ENCODE assay signal across 9 cellular contexts in the genomic region with DNA sequence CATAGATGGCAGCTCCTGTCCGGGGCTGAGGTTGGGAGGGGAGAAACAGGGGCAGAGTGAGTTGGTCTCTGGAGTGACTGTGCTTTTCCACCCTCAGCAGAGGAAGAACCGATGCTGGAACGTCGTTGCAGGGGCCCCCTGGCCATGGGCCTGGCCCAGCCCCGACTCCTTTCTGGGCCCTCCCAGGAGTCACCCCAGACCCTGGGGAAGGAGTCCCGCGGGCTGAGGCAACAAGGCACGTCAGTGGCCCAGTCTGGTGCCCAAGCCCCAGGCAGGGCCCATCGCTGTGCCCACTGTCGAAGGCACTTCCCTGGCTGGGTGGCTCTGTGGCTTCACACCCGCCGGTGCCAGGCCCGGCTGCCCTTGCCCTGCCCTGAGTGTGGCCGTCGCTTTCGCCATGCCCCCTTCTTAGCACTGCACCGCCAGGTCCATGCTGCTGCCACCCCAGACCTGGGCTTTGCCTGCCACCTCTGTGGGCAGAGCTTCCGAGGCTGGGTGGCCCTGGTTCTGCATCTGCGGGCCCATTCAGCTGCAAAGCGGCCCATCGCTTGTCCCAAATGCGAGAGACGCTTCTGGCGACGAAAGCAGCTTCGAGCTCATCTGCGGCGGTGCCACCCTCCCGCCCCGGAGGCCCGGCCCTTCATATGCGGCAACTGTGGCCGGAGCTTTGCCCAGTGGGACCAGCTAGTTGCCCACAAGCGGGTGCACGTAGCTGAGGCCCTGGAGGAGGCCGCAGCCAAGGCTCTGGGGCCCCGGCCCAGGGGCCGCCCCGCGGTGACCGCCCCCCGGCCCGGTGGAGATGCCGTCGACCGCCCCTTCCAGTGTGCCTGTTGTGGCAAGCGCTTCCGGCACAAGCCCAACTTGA. TPM values are rescaled to one million over a fixed set of nuclear protein-coding genes. Genes with fewer than 3 reads are reported as not detected.
DNase-seq lines count a peak whose midpoint lies in the region; ATAC-seq and TF ChIP-seq lines count a peak whose summit lies in the region.
"Had no signal": no experiment of that assay in that cellular context is flagged by ENCODE, and none has a peak within 500 bp of the region (broad histone marks: within the 10 kb centered on the region; RNA-seq: fewer than 3 reads in every experiment).

No MANE protein-coding gene starts in this region.

- peak overlapping the region; percentile 87 for H3K27ac ChIP-seq in RWPE1
- H3K27ac ChIP-seq in mucosa of rectum (ENCODE audit: low read depth in 2 of 2, low read length in 2 of 2) = peak overlapping the region; percentile 94 to 96
- no peak overlapping the region for H3K27ac ChIP-seq in CD8-positive, alpha-beta T cell (ENCODE audit: low read depth, low read length)

- no peak for TF ChIP-seq CTCF in Caco-2 (IDR thresholded peaks at IDR 0.05; ENCODE audit: insufficient read depth in 1 of 2, low read depth in 1 of 2, low read length in 1 of 2, severe bottlenecking in 1 of 2, unreplicated experiment in 1 of 2)
- TF ChIP-seq CTCF in RWPE1 (conservative IDR thresholded peaks at IDR 0.05; ENCODE audit: low read depth) = no peak
- TF ChIP-seq CTCF in CD8-positive, alpha-beta T cell (IDR thresholded peaks at IDR 0.05) = no peak

- intact Hi-C loops in Caco-2 (cut with micrococcal nuclease; ENCODE audit: unreplicated experiment) = no loop called here
- intact Hi-C loops in CD8-positive, alpha-beta T cell (cut with DNase I, micrococcal nuclease) = no loop called here

- H3K36me3 ChIP-seq in Caco-2 (ENCODE audit: control insufficient read depth, insufficient read depth, low read length) = peaks cover 6% of the 10 kb centered on the region; the same call in 1 of the 2 replicates
- peaks cover 11 to 30% of the 10 kb centered on the region in 2 donors for H3K36me3 ChIP-seq in mucosa of rectum (ENCODE audit: control insufficient read depth in 2 of 2, insufficient read depth in 2 of 2, low read length in 2 of 2)
- H3K36me3 ChIP-seq in CD8-positive, alpha-beta T cell (ENCODE audit: insufficient read depth, low read length) = peaks cover 6% of the 10 kb centered on the region

- H3K4me1 ChIP-seq in Caco-2 (peaks cover 24% of the 10 kb centered on the region), mucosa of rectum (ENCODE audit: control insufficient read depth in 2 of 2, insufficient read depth in 2 of 2, low read length in 2 of 2) (peaks cover 54 to 64% of the 10 kb centered on the region in 2 donors)
- H3K4me1 ChIP-seq in CD8-positive, alpha-beta T cell (ENCODE audit: insufficient read depth, low read length) = peaks cover 34% of the 10 kb centered on the region

- CTCF ChIA-PET in Caco-2 (lab: Charles Lee) (no interaction called here), RWPE1 (lab: Yijun Ruan, JAX) (no interaction called here)
- CTCF ChIA-PET in CD8-positive, alpha-beta T cell (lab: Charles Lee) = interaction anchor here (0.7 to 4.6 kb wide), 4 partner anchors 15 to 58 kb away, joined by 3 to 31 read pairs (median 3); a partner anchor contains a TSS

- no peaks in the 10 kb centered on the region for H3K27me3 ChIP-seq in Caco-2 (replicated peaks; ENCODE audit: control insufficient read depth, insufficient read depth, low read length)
- no peaks in the 10 kb centered on the region for H3K27me3 ChIP-seq in mucosa of rectum (ENCODE audit: control insufficient read depth in 2 of 2, insufficient read depth in 2 of 2, low read length in 2 of 2)
- H3K27me3 ChIP-seq in CD8-positive, alpha-beta T cell (ENCODE audit: insufficient read depth, low read length) = no peaks in the 10 kb centered on the region
- H3K27me3 ChIP-seq: ascending aorta had no signal

- H3K27me3 Mint-ChIP-seq in Caco-2 (ENCODE audit: insufficient read depth, unreplicated experiment) = no peaks in the 10 kb centered on the region
- H3K27me3 Mint-ChIP-seq in CD8-positive, alpha-beta T cell (ENCODE audit: low read depth) = no peaks in the 10 kb centered on the region
- H3K27me3 Mint-ChIP-seq: activated CD4-positive, alpha-beta T cell treated with anti-CD3 and anti-CD28 coated beads for 36 hours had no signal

- no peaks in the 10 kb centered on the region for H3K9me3 ChIP-seq in Caco-2
- no peaks in the 10 kb centered on the region for H3K9me3 ChIP-seq in mucosa of rectum (ENCODE audit: control insufficient read depth in 2 of 2, low read length in 2 of 2)
- H3K9me3 ChIP-seq in CD8-positive, alpha-beta T cell (ENCODE audit: low read length) = no peaks in the 10 kb centered on the region
- H3K9me3 ChIP-seq: ascending aorta had no signal

- ATAC-seq in CD8-positive, alpha-beta T cell = no peak
- ATAC-seq: activated CD4-positive, alpha-beta T cell treated with anti-CD3 and anti-CD28 coated beads for 36 hours had no signal

- no TSS peak for BruUV-seq in Caco-2 (replicated peaks; lab: Mats Ljungman, UMichigan)

- peak overlapping the region; percentile 83 to 92 for H3K9ac ChIP-seq in mucosa of rectum (ENCODE audit: low read depth in 1 of 2, low read length in 2 of 2)

- POLR2A ChIA-PET in Caco-2 (lab: Charles Lee) = no interaction called here
- POLR2A ChIA-PET in RWPE1 (lab: Yijun Ruan, JAX; ENCODE audit: low non-redundant PET) = no interaction called here
- POLR2A ChIA-PET in CD8-positive, alpha-beta T cell (lab: Charles Lee) = interaction anchor here (0.6 to 4.6 kb wide), 3 partner anchors 13 to 33 kb away, joined by 4 to 56 read pairs (median 7); a partner anchor contains a TSS

- DNase-seq in Caco-2 (no peak), RWPE1 (ENCODE audit: low spot score) (no peak), NCI-H146 treated with DMSO at 0.1 percent for 48 hours (lab: John Stamatoyannopoulos, UW; ENCODE audit: unreplicated experiment) (no peak)
- no peak for DNase-seq in CD8-positive, alpha-beta T cell
- no peak for DNase-seq in stimulated activated CD4-positive, alpha-beta T cell treated with anti-CD3 and anti-CD28 coated beads, Interleukin-4, amount 100 ng/mL, for 4 hours
- DNase-seq: activated CD4-positive, alpha-beta T cell treated with anti-CD3 and anti-CD28 coated beads for 36 hours; CD8-positive, alpha-beta memory T cell had no signal

- peaks cover 12% of the 10 kb centered on the region for H3K4me1 Mint-ChIP-seq in Caco-2 (ENCODE audit: low read depth, unreplicated experiment)
- peaks cover 58% of the 10 kb centered on the region for H3K4me1 Mint-ChIP-seq in CD8-positive, alpha-beta T cell (ENCODE audit: low read depth)

- H3K4me3 ChIP-seq in Caco-2 (ENCODE audit: low read depth, low read length) (no peak overlapping the region), mucosa of rectum (ENCODE audit: low read length in 2 of 2) (peak overlapping the region; percentile 66 to 97)
- H3K4me3 ChIP-seq in CD8-positive, alpha-beta T cell (ENCODE audit: low read depth, low read length) = no peak overlapping the region

- H3K27ac Mint-ChIP-seq in Caco-2 (ENCODE audit: unreplicated experiment) = peak overlapping the region; percentile 99
- no peak overlapping the region for H3K27ac Mint-ChIP-seq in CD8-positive, alpha-beta T cell

- no peaks in the 10 kb centered on the region for H3K9me3 Mint-ChIP-seq in Caco-2 (ENCODE audit: unreplicated experiment)
- no peaks in the 10 kb centered on the region for H3K9me3 Mint-ChIP-seq in CD8-positive, alpha-beta T cell
- H3K9me3 Mint-ChIP-seq: CD8-positive, alpha-beta memory T cell had no signal

- H3K4me3 Mint-ChIP-seq in Caco-2 (ENCODE audit: unreplicated experiment) = no peak overlapping the region
- no peak overlapping the region for H3K4me3 Mint-ChIP-seq in CD8-positive, alpha-beta T cell

- H3K36me3 Mint-ChIP-seq in Caco-2 (ENCODE audit: insufficient read depth, unreplicated experiment) = peaks cover 63% of the 10 kb centered on the region
- peaks cover 43% of the 10 kb centered on the region for H3K36me3 Mint-ChIP-seq in CD8-positive, alpha-beta T cell

RNA-seq across cellular contexts. Expression of a gene that starts 2.7 kb away (rescaled TPM):
- total RNA-seq in Caco-2 (2022) = 141 and 148 TPM in 2 replicates
- 10 to 100 TPM; 54.0 to 54.1 TPM for total RNA-seq in CD8-positive, alpha-beta T cell

RNA-seq across cellular contexts. Expression of a gene that starts 7.8 kb away (rescaled TPM):
- total RNA-seq in Caco-2 (2022) = 4.0 and 4.4 TPM in 2 replicates
- total RNA-seq in CD8-positive, alpha-beta T cell = under 1 TPM; 0.33 to 0.58 TPM

RNA-seq across cellular contexts. Expression of a gene that starts 29.9 kb away (rescaled TPM):
- not detected in 2 replicates for total RNA-seq in Caco-2 (2022)
- not detected for total RNA-seq in CD8-positive, alpha-beta T cell
- total RNA-seq: activated CD4-positive, alpha-beta T cell treated with anti-CD3 and anti-CD28 coated beads for 36 hours; CD8-positive, alpha-beta memory T cell had no signal

RNA-seq across cellular contexts. Expression of a gene that starts 48.0 kb away (rescaled TPM):
- total RNA-seq in Caco-2 (2022) = 8.0 and 9.2 TPM in 2 replicates
- total RNA-seq in CD8-positive, alpha-beta T cell = 1 to 10 TPM; 4.0 to 4.5 TPM

RNA-seq across cellular contexts. Expression of a gene that starts 48.2 kb away (rescaled TPM):
- 32.4 and 35.8 TPM in 2 replicates for total RNA-seq in Caco-2 (2022)
- total RNA-seq in CD8-positive, alpha-beta T cell = 10 to 100 TPM in 1 of 2 experiments, 1 to 10 TPM in 1; 8.4 to 10.8 TPM

Comparison
In these comparisons a context has a peak if more than half of its experiments do, and no peak if none do; other contexts are left out.
1. H3K4me3 ChIP-seq: peak in mucosa of rectum (2 of 2); none in Caco-2 (single experiment) and CD8-positive, alpha-beta T cell (single experiment).